ENCODE assay signal across 11 cellular contexts in genomic region chr10:34305189-34305588, GRCh38.
DNase-seq lines count a peak whose midpoint lies in the region; ATAC-seq, FAIRE-seq and TF ChIP-seq lines count a peak whose summit lies in the region.
"Had no signal": no experiment of that assay in that cellular context is flagged by ENCODE, and none has a peak within 500 bp of the region (broad histone marks: within the 10 kb centered on the region; RNA-seq: fewer than 3 reads in every experiment).

No MANE protein-coding gene starts in this region.

- peak; percentile 16; the same call in 1 of the 2 replicates for TF ChIP-seq CTCF in HepG2 (CRISPR knock-in tag; IDR thresholded peaks at IDR 0.05)
- TF ChIP-seq CTCF in right lobe of liver (IDR thresholded peaks at IDR 0.05): no peak
- TF ChIP-seq CTCF in colonic mucosa (IDR thresholded peaks at IDR 0.05): no peak
- TF ChIP-seq CTCF in upper lobe of left lung (IDR thresholded peaks at IDR 0.05): peak in 4 of 6 experiments; percentile 16 to 62 (median 44)
- no peak for TF ChIP-seq CTCF in CD8-positive, alpha-beta T cell (IDR thresholded peaks at IDR 0.05)

- no TSS peak for BruUV-seq in HepG2 (replicated peaks; lab: Mats Ljungman, UMichigan)

- H3K27ac ChIP-seq in HepG2 (ENCODE audit: extremely low read length, insufficient read depth, low read length): no peak overlapping the region
- no peak overlapping the region for H3K27ac ChIP-seq in right lobe of liver
- H3K27ac ChIP-seq in colonic mucosa: no peak overlapping the region
- peak overlapping the region in 3 of 4 donors; percentile 0 to 42 (median 6) for H3K27ac ChIP-seq in upper lobe of left lung
- H3K27ac ChIP-seq in CD8-positive, alpha-beta T cell (ENCODE audit: low read depth, low read length): no peak overlapping the region

- no peaks in the 10 kb centered on the region for H3K9me3 Mint-ChIP-seq in CD8-positive, alpha-beta T cell

- H3K4me2 ChIP-seq in HepG2 (ENCODE audit: low read depth, low read length): no peak overlapping the region

- H3K4me3 ChIP-seq in HepG2 (replicated peaks in 1 of 3; ENCODE audit: insufficient read depth in 1 of 3, low read depth in 2 of 3, low read length in 3 of 3): no peak overlapping the region
- H3K4me3 ChIP-seq in right lobe of liver: no peak overlapping the region
- no peak overlapping the region for H3K4me3 ChIP-seq in colonic mucosa
- H3K4me3 ChIP-seq in upper lobe of left lung: no peak overlapping the region
- H3K4me3 ChIP-seq in CD8-positive, alpha-beta T cell (ENCODE audit: low read depth, low read length): no peak overlapping the region

- H3K4me3 Mint-ChIP-seq in CD8-positive, alpha-beta T cell: no peak overlapping the region

- H3K79me2 ChIP-seq in HepG2 (ENCODE audit: insufficient read depth, low read length): no peaks in the 10 kb centered on the region

- TF ChIP-seq POLR2A in HepG2 (IDR thresholded peaks at IDR 0.05; ENCODE audit: insufficient read depth in 1 of 2, low read depth in 2 of 2, low read length in 2 of 2) (no peak), right lobe of liver (IDR thresholded peaks at IDR 0.05) (no peak), upper lobe of left lung (IDR thresholded peaks at IDR 0.05) (no peak)

- peak; percentile 79 for ATAC-seq in HepG2
- no peak for ATAC-seq in right lobe of liver
- peak; percentile 93 for ATAC-seq in HG03469 (IDR thresholded peaks at IDR 0.05; ENCODE audit: unreplicated experiment)
- peak; percentile 68 to 94 for ATAC-seq in upper lobe of left lung (ENCODE audit: low FRiP score in 2 of 2)
- ATAC-seq in CD8-positive, alpha-beta T cell: no peak
- no peak for ATAC-seq in HG02938 (IDR thresholded peaks at IDR 0.05; ENCODE audit: unreplicated experiment)
- no peak for ATAC-seq in Right ventricle myocardium superior (ENCODE audit: poor library complexity)

- TF ChIP-seq EP300 in HepG2 (IDR thresholded peaks at IDR 0.05; ENCODE audit: low read depth in 2 of 2, low read length in 2 of 2) (no peak), HepG2 (CRISPR knock-in tag; IDR thresholded peaks at IDR 0.05; ENCODE audit: borderline replicate concordance) (no peak), upper lobe of left lung (IDR thresholded peaks at IDR 0.05) (no peak)

- H3K4me1 ChIP-seq in HepG2 (ENCODE audit: insufficient read depth, low read length): no peaks in the 10 kb centered on the region
- H3K4me1 ChIP-seq in right lobe of liver: no peaks in the 10 kb centered on the region
- no peaks in the 10 kb centered on the region for H3K4me1 ChIP-seq in colonic mucosa
- H3K4me1 ChIP-seq in upper lobe of left lung: no peaks in the 10 kb centered on the region
- no peaks in the 10 kb centered on the region for H3K4me1 ChIP-seq in CD8-positive, alpha-beta T cell (ENCODE audit: insufficient read depth, low read length)
- H3K4me1 ChIP-seq: BE2C had no signal

- in situ Hi-C loops in HepG2 (cut with HindIII; ENCODE audit: extremely low pct_ligation_motif_present, low pct_unique_long_range_greater_than_20kb): no loop called here

- no peak for TF ChIP-seq RAD21 in HepG2 (CRISPR knock-in tag; IDR thresholded peaks at IDR 0.05)

- H3K9ac ChIP-seq in HepG2 (ENCODE audit: insufficient read depth, low read depth, low read length): no peak overlapping the region
- no peak overlapping the region for H3K9ac ChIP-seq in colonic mucosa (ENCODE audit: low read depth in 2 of 2, low read length in 2 of 2)

- H3K4me1 Mint-ChIP-seq in CD8-positive, alpha-beta T cell (ENCODE audit: low read depth): no peaks in the 10 kb centered on the region

- H3K9me3 ChIP-seq in HepG2 (ENCODE audit: low read length) (no peaks in the 10 kb centered on the region), right lobe of liver (no peaks in the 10 kb centered on the region), colonic mucosa (no peaks in the 10 kb centered on the region), upper lobe of left lung (no peaks in the 10 kb centered on the region)
- H3K9me3 ChIP-seq in CD8-positive, alpha-beta T cell (ENCODE audit: low read length): no peaks in the 10 kb centered on the region
- H3K9me3 ChIP-seq: BE2C had no signal

- WGBS in HepG2 (ENCODE audit: low lambda C conversion rate): 80% methylated on average over 6 of the region's 6 CpGs
- WGBS in right lobe of liver (ENCODE audit: insufficient coverage, low coverage, low lambda C conversion rate, missing lambda C conversion rate): 76% methylated on average over 6 of the region's 6 CpGs
- WGBS in upper lobe of left lung, 2 donors: 56 to 74% methylated on average over 6 of the region's 6 CpGs

- no peak overlapping the region for H2AFZ ChIP-seq in HepG2 (ENCODE audit: low read length)

- no peaks in the 10 kb centered on the region for H3K36me3 Mint-ChIP-seq in CD8-positive, alpha-beta T cell

- POLR2A ChIA-PET in HepG2 (lab: Yijun Ruan, JAX): no interaction called here
- POLR2A ChIA-PET in CD8-positive, alpha-beta T cell (lab: Charles Lee): no interaction called here

- H3K27me3 ChIP-seq in HepG2 (ENCODE audit: control insufficient read depth in 1 of 2, insufficient read depth in 2 of 2, low read length in 2 of 2) (no peaks in the 10 kb centered on the region), right lobe of liver (no peaks in the 10 kb centered on the region), colonic mucosa (no peaks in the 10 kb centered on the region), upper lobe of left lung (no peaks in the 10 kb centered on the region)
- no peaks in the 10 kb centered on the region for H3K27me3 ChIP-seq in CD8-positive, alpha-beta T cell (ENCODE audit: insufficient read depth, low read length)
- H3K27me3 ChIP-seq: BE2C had no signal

- FAIRE-seq in HepG2 (lab: Jason Lieb, UNC): no peak

- intact Hi-C loops in HepG2 (cut with micrococcal nuclease; ENCODE audit: unreplicated experiment): no loop called here
- intact Hi-C loops in right lobe of liver (cut with DNase I): no loop called here
- intact Hi-C loops in colonic mucosa (cut with DNase I): no loop called here
- intact Hi-C loops in CD8-positive, alpha-beta T cell (cut with DNase I, micrococcal nuclease): no loop called here
- intact Hi-C loops in Right ventricle myocardium superior (cut with DNase I): no loop called here

- H3K27ac Mint-ChIP-seq in CD8-positive, alpha-beta T cell: no peak overlapping the region

- no peaks in the 10 kb centered on the region for H4K20me1 ChIP-seq in HepG2 (ENCODE audit: insufficient read depth, low read length)

- H3K36me3 ChIP-seq in HepG2 (replicated peaks in 1 of 2; ENCODE audit: control insufficient read depth in 1 of 2, insufficient read depth in 2 of 2, low read length in 2 of 2): no peaks in the 10 kb centered on the region
- H3K36me3 ChIP-seq in right lobe of liver: no peaks in the 10 kb centered on the region
- no peaks in the 10 kb centered on the region for H3K36me3 ChIP-seq in colonic mucosa
- H3K36me3 ChIP-seq in upper lobe of left lung: no peaks in the 10 kb centered on the region
- no peaks in the 10 kb centered on the region for H3K36me3 ChIP-seq in CD8-positive, alpha-beta T cell (ENCODE audit: insufficient read depth, low read length)
- H3K36me3 ChIP-seq: BE2C had no signal

- H3K27me3 Mint-ChIP-seq in CD8-positive, alpha-beta T cell (ENCODE audit: low read depth): no peaks in the 10 kb centered on the region

- CTCF ChIA-PET in HepG2 (lab: Yijun Ruan, JAX; ENCODE audit: low intra/inter-chr PET ratio, low total read pairs): no interaction called here
- CTCF ChIA-PET in CD8-positive, alpha-beta T cell (lab: Charles Lee): no interaction called here

- DNase-seq in HepG2 (ENCODE audit: low spot score): peak; percentile 7
- DNase-seq in right lobe of liver: no peak
- DNase-seq in colonic mucosa: peak; percentile 22
- peak; percentile 7 to 92 for DNase-seq in upper lobe of left lung
- DNase-seq in CD8-positive, alpha-beta T cell: no peak
- no peak for DNase-seq in Right ventricle myocardium superior
- DNase-seq: activated CD8-positive, alpha-beta memory T cell treated with anti-CD3 and anti-CD28 coated beads, Interleukin-2, amount 50 U/mL, for 48 hours; BE2C; NCI-H446 treated with DMSO at 0.1 percent for 48 hours had no signal

TF ChIP-seq in HepG2, 621 proteins besides CTCF, POLR2A, EP300 and RAD21:
- TF ChIP-seq ZBTB33 (CRISPR knock-in tag; IDR thresholded peaks at IDR 0.05): peak; percentile 82; the same call in 1 of the 2 replicates
- TF ChIP-seq RNF2 (conservative IDR thresholded peaks at IDR 0.05; ENCODE audit: low read depth): no peak
- TF ChIP-seq STAG1 (CRISPR knock-in tag; IDR thresholded peaks at IDR 0.05): peak; percentile 43

Comparison
In these comparisons a context has a peak if more than half of its experiments do, and no peak if none do; other contexts are left out.
1. ATAC-seq: peak in HepG2 (single experiment), HG03469 (single experiment) and upper lobe of left lung (2 of 2); none in right lobe of liver (0 of 4), CD8-positive, alpha-beta T cell (single experiment), HG02938 (single experiment) and Right ventricle myocardium superior (single experiment).
2. DNase-seq: peak in HepG2 (single experiment), colonic mucosa (single experiment) and upper lobe of left lung (2 of 2); none in right lobe of liver (0 of 3), CD8-positive, alpha-beta T cell (0 of 7) and Right ventricle myocardium superior (single experiment).
3. CTCF ChIP-seq: peak in HepG2 (single experiment) and upper lobe of left lung (4 of 6); none in right lobe of liver (0 of 4), colonic mucosa (single experiment) and CD8-positive, alpha-beta T cell (single experiment).
4. H3K27ac ChIP-seq: peak in upper lobe of left lung (3 of 4); none in HepG2 (single experiment), right lobe of liver (0 of 3), colonic mucosa (single experiment) and CD8-positive, alpha-beta T cell (single experiment).